ENCODE assay signal across 26 cellular contexts in the genomic region with DNA sequence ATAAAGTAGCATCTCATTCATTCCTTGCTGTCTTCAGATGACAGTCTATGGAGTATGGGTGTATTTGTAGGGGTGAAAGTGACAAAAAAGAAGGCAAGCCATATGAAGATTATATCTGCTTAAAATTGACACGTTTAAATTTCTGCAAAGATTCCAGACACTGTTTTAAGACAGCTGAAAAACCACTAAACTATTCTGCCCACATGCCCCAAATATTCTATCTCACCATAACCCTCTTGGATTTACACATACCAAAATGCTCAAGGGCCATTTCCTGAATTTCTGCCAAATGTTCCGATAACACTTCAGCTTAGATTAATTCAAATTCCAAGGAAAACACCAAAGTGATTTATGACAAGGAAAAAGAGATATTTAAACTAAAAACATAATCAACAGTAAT.
DNase-seq lines count a peak whose midpoint lies in the region; TF ChIP-seq lines count a peak whose summit lies in the region.
"Had no signal": no experiment of that assay in that cellular context is flagged by ENCODE, and none has a peak within 500 bp of the region (broad histone marks: within the 10 kb centered on the region; RNA-seq: fewer than 3 reads in every experiment).

No MANE protein-coding gene starts in this region.

- peaks cover 35% of the 10 kb centered on the region for H3K4me1 Mint-ChIP-seq in osteocyte (ENCODE audit: unreplicated experiment)

- H3K9ac ChIP-seq in SK-N-SH, result no peak overlapping the region
- H3K9ac ChIP-seq: parathyroid adenoma had no signal

- no peaks in the 10 kb centered on the region for H3K9me2 ChIP-seq in SK-N-SH

- peak; percentile 87 for DNase-seq in EH (ENCODE audit: low read depth)
- DNase-seq in SK-N-SH, result no peak
- peak; percentile 36 for DNase-seq in fibroblast of gingiva (ENCODE audit: low read depth)
- no peak for DNase-seq in osteocyte (ENCODE audit: extremely low spot score, unreplicated experiment)
- DNase-seq in BE2C, result no peak
- no peak for DNase-seq in middle frontal gyrus (ENCODE audit: extremely low spot score, low spot score)
- DNase-seq in NCI-H2107 treated with DMSO at 0.1 percent for 48 hours (lab: John Stamatoyannopoulos, UW; ENCODE audit: unreplicated experiment), result no peak
- DNase-seq in GM19240 (ENCODE audit: insufficient read length, low spot score), result no peak
- DNase-seq: activated CD4-positive, CD25-positive, alpha-beta regulatory T cell treated with anti-CD3 and anti-CD28 coated beads, Interleukin-2, amount 50 U/mL, for 72 hours; activated CD8-positive, alpha-beta T cell treated with anti-CD3 and anti-CD28 coated beads, Interleukin-2, amount 10 ng/mL, durations not matched to agents 7 days and 5 days; activated T-cell treated with anti-CD3 and anti-CD28 coated beads, Interleukin-2, amount 50 U/mL, for 24 hours; amniotic stem cell; CD8-positive, alpha-beta T cell; central memory CD4-positive, alpha-beta T cell; KG1; kidney; mammary epithelial cell; naive thymus-derived CD4-positive, alpha-beta T cell; NCI-H1694; NCI-H82; SHP77 treated with DMSO at 0.1 percent for 48 hours; substantia nigra; uterus had no signal

- no peak; a peak in 1 of 4 replicates for TF ChIP-seq EP300 in SK-N-SH (IDR thresholded peaks at IDR 0.05; ENCODE audit: borderline replicate concordance in 1 of 2, low read depth in 1 of 2, low read length in 1 of 2)

- POLR2A ChIA-PET in SK-N-SH (lab: Yijun Ruan, JAX), result no interaction called here

- peak overlapping the region; percentile 59 for H3K27ac Mint-ChIP-seq in osteocyte (ENCODE audit: unreplicated experiment)
- H3K27ac Mint-ChIP-seq: activated CD8-positive, alpha-beta T cell treated with anti-CD3 and anti-CD28 coated beads, Interleukin-2, amount 10 ng/mL, durations not matched to agents 7 days and 5 days; activated T-cell treated with anti-CD3 and anti-CD28 coated beads, Interleukin-2, amount 50 U/mL, for 24 hours; CD8-positive, alpha-beta T cell; naive thymus-derived CD4-positive, alpha-beta T cell had no signal

- CTCF ChIA-PET in SK-N-SH (lab: Yijun Ruan, JAX), result no interaction called here

- no peak overlapping the region for H3K4me3 Mint-ChIP-seq in osteocyte (ENCODE audit: unreplicated experiment)
- H3K4me3 Mint-ChIP-seq: activated CD8-positive, alpha-beta T cell treated with anti-CD3 and anti-CD28 coated beads, Interleukin-2, amount 10 ng/mL, durations not matched to agents 7 days and 5 days; activated T-cell treated with anti-CD3 and anti-CD28 coated beads, Interleukin-2, amount 50 U/mL, for 24 hours; CD8-positive, alpha-beta T cell; naive thymus-derived CD4-positive, alpha-beta T cell had no signal

- H3K9me3 ChIP-seq in SK-N-SH, result no peaks in the 10 kb centered on the region
- H3K9me3 ChIP-seq in BE2C, result no peaks in the 10 kb centered on the region
- H3K9me3 ChIP-seq: gastroesophageal sphincter, uterus had no signal

- peaks cover 10% of the 10 kb centered on the region for H3F3A ChIP-seq in SK-N-SH (replicated peaks; ENCODE audit: insufficient read depth)

- H4K20me1 ChIP-seq in SK-N-SH (ENCODE audit: insufficient read depth), result no peaks in the 10 kb centered on the region

- H3K4me2 ChIP-seq in SK-N-SH, result no peak overlapping the region

- H3K27ac ChIP-seq in SK-N-SH (ENCODE audit: low read depth in 2 of 2, low read length in 1 of 2), result peak overlapping the region in 1 of 2 experiments; percentile 60; a peak in 1 of 4 replicates
- H3K27ac ChIP-seq: epithelial cell of prostate, gastroesophageal sphincter, parathyroid adenoma, uterus had no signal

- no peaks in the 10 kb centered on the region; a peak in 1 of 4 replicates for H3K4me1 ChIP-seq in SK-N-SH (ENCODE audit: control insufficient read depth in 1 of 2, insufficient read depth in 2 of 2, low read depth in 1 of 2, low read length in 1 of 2)
- H3K4me1 ChIP-seq in BE2C, result no peaks in the 10 kb centered on the region
- H3K4me1 ChIP-seq: parathyroid adenoma, uterus had no signal

- H3K27me3 Mint-ChIP-seq in osteocyte (ENCODE audit: unreplicated experiment), result no peaks in the 10 kb centered on the region

- WGBS in SK-N-SH (ENCODE audit: low lambda C conversion rate), result 7% methylated on average over 2 of the region's 2 CpGs

- no peak overlapping the region for H2AFZ ChIP-seq in SK-N-SH (ENCODE audit: low read depth)
- H2AFZ ChIP-seq: parathyroid adenoma had no signal

- TF ChIP-seq RAD21 in SK-N-SH (IDR thresholded peaks at IDR 0.05; ENCODE audit: low read length), result no peak

- TF ChIP-seq CTCF in SK-N-SH (IDR thresholded peaks at IDR 0.05), result no peak
- TF ChIP-seq CTCF in osteocyte (IDR thresholded peaks at IDR 0.05), result no peak
- TF ChIP-seq CTCF in BE2C (IDR thresholded peaks at IDR 0.05; ENCODE audit: low read depth, low read length), result no peak

- no peaks in the 10 kb centered on the region for H3K36me3 Mint-ChIP-seq in osteocyte (ENCODE audit: unreplicated experiment)
- H3K36me3 Mint-ChIP-seq: CD8-positive, alpha-beta T cell; naive thymus-derived CD4-positive, alpha-beta T cell had no signal

- H3K27me3 ChIP-seq in SK-N-SH (ENCODE audit: insufficient read depth), result no peaks in the 10 kb centered on the region
- peaks cover 2% of the 10 kb centered on the region for H3K27me3 ChIP-seq in BE2C
- H3K27me3 ChIP-seq: gastroesophageal sphincter, uterus had no signal

- H3K9me3 Mint-ChIP-seq in osteocyte (ENCODE audit: unreplicated experiment), result peaks cover 5% of the 10 kb centered on the region
- H3K9me3 Mint-ChIP-seq: activated T-cell treated with anti-CD3 and anti-CD28 coated beads, Interleukin-2, amount 50 U/mL, for 24 hours; CD8-positive, alpha-beta T cell; naive thymus-derived CD4-positive, alpha-beta T cell had no signal

- H3K4me3 ChIP-seq in SK-N-SH (ENCODE audit: low read depth in 2 of 2, low read length in 1 of 2), result no peak overlapping the region
- no peak overlapping the region for H3K4me3 ChIP-seq in BE2C (ENCODE audit: low read depth, low read length)
- H3K4me3 ChIP-seq: gastroesophageal sphincter, uterus had no signal

- H3K79me2 ChIP-seq in SK-N-SH (ENCODE audit: insufficient read depth), result no peaks in the 10 kb centered on the region
- H3K79me2 ChIP-seq: parathyroid adenoma had no signal

- H3K36me3 ChIP-seq in SK-N-SH (replicated peaks in 1 of 2; ENCODE audit: control insufficient read depth in 1 of 2, insufficient read depth in 2 of 2, low read length in 1 of 2) (no peaks in the 10 kb centered on the region), BE2C (no peaks in the 10 kb centered on the region)
- H3K36me3 ChIP-seq: gastroesophageal sphincter, uterus had no signal

TF ChIP-seq in SK-N-SH, 30 proteins besides CTCF, POLR2A, EP300 and RAD21:
- TF ChIP-seq NFIC (IDR thresholded peaks at IDR 0.05; ENCODE audit: borderline replicate concordance) (peak; percentile 13; the same call in 1 of the 2 replicates), TCF12 (IDR thresholded peaks at IDR 0.05) (peak; percentile 33; the same call in 1 of the 2 replicates)
- TF ChIP-seq, protein P1, sequence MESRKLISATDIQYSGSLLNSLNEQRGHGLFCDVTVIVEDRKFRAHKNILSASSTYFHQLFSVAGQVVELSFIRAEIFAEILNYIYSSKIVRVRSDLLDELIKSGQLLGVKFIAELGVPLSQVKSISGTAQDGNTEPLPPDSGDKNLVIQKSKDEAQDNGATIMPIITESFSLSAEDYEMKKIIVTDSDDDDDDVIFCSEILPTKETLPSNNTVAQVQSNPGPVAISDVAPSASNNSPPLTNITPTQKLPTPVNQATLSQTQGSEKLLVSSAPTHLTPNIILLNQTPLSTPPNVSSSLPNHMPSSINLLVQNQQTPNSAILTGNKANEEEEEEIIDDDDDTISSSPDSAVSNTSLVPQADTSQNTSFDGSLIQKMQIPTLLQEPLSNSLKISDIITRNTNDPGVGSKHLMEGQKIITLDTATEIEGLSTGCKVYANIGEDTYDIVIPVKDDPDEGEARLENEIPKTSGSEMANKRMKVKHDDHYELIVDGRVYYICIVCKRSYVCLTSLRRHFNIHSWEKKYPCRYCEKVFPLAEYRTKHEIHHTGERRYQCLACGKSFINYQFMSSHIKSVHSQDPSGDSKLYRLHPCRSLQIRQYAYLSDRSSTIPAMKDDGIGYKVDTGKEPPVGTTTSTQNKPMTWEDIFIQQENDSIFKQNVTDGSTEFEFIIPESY (IDR thresholded peaks at IDR 0.05; ENCODE audit: borderline replicate concordance, low read depth), result no peak

Comparison
In these comparisons a context has a peak if more than half of its experiments do, and no peak if none do; other contexts are left out.
1. DNase-seq: peak in EH (single experiment) and fibroblast of gingiva (single experiment); none in SK-N-SH (single experiment), osteocyte (single experiment), BE2C (single experiment), middle frontal gyrus (single experiment), NCI-H2107 treated with DMSO at 0.1 percent for 48 hours (single experiment) and GM19240 (single experiment).